Comparison of ENCODE assay signal across 16 cellular contexts in the genomic region with DNA sequence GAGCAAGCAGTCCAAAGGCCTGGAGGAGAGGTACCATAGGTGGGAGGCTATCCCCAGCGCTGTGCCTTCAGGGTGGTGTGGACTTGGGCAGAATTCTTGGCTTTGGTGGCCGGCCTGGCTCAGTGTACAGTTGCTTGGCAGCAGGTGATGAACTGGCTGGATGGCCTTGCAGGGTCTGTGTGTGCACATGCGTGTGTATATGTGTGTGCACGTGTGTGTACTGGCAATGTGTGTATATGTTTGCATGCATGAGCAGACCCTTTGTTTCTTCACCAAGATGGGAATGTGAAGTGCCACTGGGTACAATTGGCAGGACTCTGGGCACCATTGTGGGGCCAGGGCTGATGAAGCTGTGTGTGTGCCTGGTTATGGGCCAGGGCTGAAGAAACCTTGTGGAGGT. TPM values are rescaled to one million over a fixed set of nuclear protein-coding genes. Genes with fewer than 3 reads are reported as not detected.
DNase-seq lines count a peak whose midpoint lies in the region; ATAC-seq and TF ChIP-seq lines count a peak whose summit lies in the region.
"Had no signal": no experiment of that assay in that cellular context is flagged by ENCODE, and none has a peak within 500 bp of the region (broad histone marks: within the 10 kb centered on the region; RNA-seq: fewer than 3 reads in every experiment).

No MANE protein-coding gene starts in this region.

- CTCF ChIA-PET in PC-3 (lab: Charles Lee), result no interaction called here

- H3K4me1 ChIP-seq in osteoblast (ENCODE audit: insufficient read depth, low read length) (peaks cover 10% of the 10 kb centered on the region), spleen (no peaks in the 10 kb centered on the region), PC-3 (ENCODE audit: insufficient read depth, low read length) (peaks cover 21% of the 10 kb centered on the region)
- H3K4me1 ChIP-seq: HAP-1 had no signal

- no peak overlapping the region for H2AFZ ChIP-seq in osteoblast (ENCODE audit: low read length)
- no peak overlapping the region for H2AFZ ChIP-seq in PC-3 (ENCODE audit: low read length)
- H2AFZ ChIP-seq: GM23248 had no signal

- no peaks in the 10 kb centered on the region for H3F3A ChIP-seq in PC-3 (ENCODE audit: low read length, unreplicated experiment)

- no peak overlapping the region for H3K9ac ChIP-seq in PC-3 (ENCODE audit: low read length)
- H3K9ac ChIP-seq: BLaER1, GM23248 had no signal

- H4K20me1 ChIP-seq in osteoblast (ENCODE audit: insufficient read depth, low read length) (peaks cover 14% of the 10 kb centered on the region), PC-3 (ENCODE audit: low read length) (no peaks in the 10 kb centered on the region)
- H4K20me1 ChIP-seq: BLaER1 had no signal

- H3K79me2 ChIP-seq in osteoblast (ENCODE audit: insufficient read depth, low read length) (no peaks in the 10 kb centered on the region), PC-3 (ENCODE audit: low read length) (no peaks in the 10 kb centered on the region)

- DNase-seq in cardiac septum (ENCODE audit: low spot score) (peak; percentile 57), left ventricle myocardium superior (no peak), osteoblast (ENCODE audit: insufficient read length, low spot score, missing footprints) (peak; percentile 41), spleen (peak; percentile 54), KG1 (lab: John Stamatoyannopoulos, UW) (no peak), PC-3 (no peak)
- DNase-seq: 8988T; CD4-positive, alpha-beta memory T cell; DMS153; DMS79; GDM1; GM23248 had no signal

- H3K9me2 ChIP-seq in PC-3 (replicated peaks; ENCODE audit: low read length), result no peaks in the 10 kb centered on the region

- ATAC-seq in left ventricle myocardium superior (no peak), HG03196 (IDR thresholded peaks at IDR 0.05; ENCODE audit: unreplicated experiment) (no peak), PC-3 (no peak)

- no TSS peak for BruUV-seq in PC-3 (replicated peaks; lab: Mats Ljungman, UMichigan)

- H3K27me3 ChIP-seq in osteoblast (ENCODE audit: insufficient read depth, low read length) (no peaks in the 10 kb centered on the region), spleen (replicated peaks in 1 of 7) (no peaks in the 10 kb centered on the region), PC-3 (ENCODE audit: low read length) (no peaks in the 10 kb centered on the region)
- H3K27me3 ChIP-seq: BLaER1 had no signal

- no peaks in the 10 kb centered on the region for H3K9me3 ChIP-seq in osteoblast (ENCODE audit: low read depth, low read length)
- no peaks in the 10 kb centered on the region for H3K9me3 ChIP-seq in spleen
- no peaks in the 10 kb centered on the region for H3K9me3 ChIP-seq in PC-3 (ENCODE audit: low read length)
- H3K9me3 ChIP-seq: BLaER1, HAP-1 had no signal

- no peak overlapping the region for H3K4me3 ChIP-seq in osteoblast (ENCODE audit: insufficient read depth, low read length)
- no peak overlapping the region for H3K4me3 ChIP-seq in spleen
- no peak overlapping the region for H3K4me3 ChIP-seq in PC-3 (ENCODE audit: low read length)
- H3K4me3 ChIP-seq: BLaER1, GM23248, HAP-1 had no signal

- no peak overlapping the region for H3K4me2 ChIP-seq in osteoblast (ENCODE audit: insufficient read depth, low read length)
- H3K4me2 ChIP-seq in PC-3 (ENCODE audit: low read length), result no peak overlapping the region
- H3K4me2 ChIP-seq: BLaER1 had no signal

- POLR2A ChIA-PET in PC-3 (lab: Charles Lee; ENCODE audit: unreplicated experiment), result no interaction called here

- intact Hi-C loops in cardiac septum (cut with DNase I) (no loop called here), left ventricle myocardium superior (cut with micrococcal nuclease) (no loop called here), spleen (cut with DNase I; ENCODE audit: low total_unique reads) (no loop called here), PC-3 (cut with micrococcal nuclease) (no loop called here)

- no peak for TF ChIP-seq CTCF in osteoblast (IDR thresholded peaks at IDR 0.05; ENCODE audit: extremely low read depth, low read depth, low read length)
- no peak for TF ChIP-seq CTCF in spleen (IDR thresholded peaks at IDR 0.05 in 8 of 11, conservative IDR thresholded peaks at IDR 0.05 in 3 of 11)
- no peak for TF ChIP-seq CTCF in PC-3 (conservative IDR thresholded peaks at IDR 0.05; ENCODE audit: low read depth, low read length)

- H3K27ac ChIP-seq in osteoblast (ENCODE audit: low read depth, low read length) (no peak overlapping the region), spleen (no peak overlapping the region), PC-3 (ENCODE audit: low read length) (no peak overlapping the region)
- H3K27ac ChIP-seq: BLaER1, GM23248, HL-60 had no signal

- WGBS in spleen, 5 donors, result 94 to 98% (median 96%) methylated on average over 2 to 4 of the region's 4 CpGs

- H3K36me3 ChIP-seq in osteoblast (ENCODE audit: insufficient read depth, low read length) (peaks cover 53% of the 10 kb centered on the region), spleen (peaks cover 0 to 100% (median 59%) of the 10 kb centered on the region in 6 donors), PC-3 (ENCODE audit: low read depth, low read length) (peaks cover 19% of the 10 kb centered on the region)

- no peak for TF ChIP-seq POLR2A in spleen (IDR thresholded peaks at IDR 0.05)

RNA-seq across cellular contexts. Expression of a gene that starts 53.0 kb away (rescaled TPM):
- total RNA-seq in cardiac septum (9.9 TPM), left ventricle myocardium superior (4.9 TPM), osteoblast (38.0 and 40.7 TPM in 2 replicates), spleen (10 to 100 TPM; 21.2 to 48.3 (median 34.8) TPM), PC-3 (2014; rRNA removed) (43.7 and 51.1 TPM in 2 replicates)
- polyA plus RNA-seq in spleen, result 10 to 100 TPM in 2 of 3 donors, 1 to 10 TPM in 1; 6.6 to 17.9 (median 12.1) TPM

Comparison
In these comparisons a context has a peak if more than half of its experiments do, and no peak if none do; other contexts are left out.
1. DNase-seq: peak in cardiac septum (single experiment), osteoblast (single experiment) and spleen (single experiment); none in left ventricle myocardium superior (single experiment), KG1 (single experiment) and PC-3 (single experiment).